Comparison of ENCODE assay signal across 2 cellular contexts in the genomic region with DNA sequence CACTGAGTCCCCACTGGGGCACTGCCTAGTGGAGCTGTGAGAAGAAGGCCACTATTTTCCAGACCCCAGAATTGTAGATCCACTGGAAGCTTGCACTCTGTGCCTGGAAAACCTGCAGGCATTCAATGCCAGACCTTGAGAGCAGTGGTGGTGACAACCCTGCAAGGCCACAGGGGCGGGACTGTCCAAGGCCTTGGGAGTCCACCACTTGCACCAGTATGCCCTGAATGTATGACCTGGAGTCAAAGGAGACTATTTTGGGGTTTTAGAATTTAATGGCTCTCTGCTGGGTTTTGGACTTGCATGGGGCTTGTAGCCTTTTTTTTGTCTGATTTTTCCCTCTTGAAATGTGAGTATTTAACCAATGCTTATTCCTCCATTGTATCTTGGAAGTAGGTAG.
"Had no signal": no experiment of that assay in that cellular context is flagged by ENCODE, and none has a peak within 500 bp of the region (broad histone marks: within the 10 kb centered on the region; RNA-seq: fewer than 3 reads in every experiment).

No MANE protein-coding gene starts in this region.

- DNase-seq: GDM1, GF-D8 had no signal
